Comparison of ENCODE assay signal across 13 cellular contexts in the genomic region with DNA sequence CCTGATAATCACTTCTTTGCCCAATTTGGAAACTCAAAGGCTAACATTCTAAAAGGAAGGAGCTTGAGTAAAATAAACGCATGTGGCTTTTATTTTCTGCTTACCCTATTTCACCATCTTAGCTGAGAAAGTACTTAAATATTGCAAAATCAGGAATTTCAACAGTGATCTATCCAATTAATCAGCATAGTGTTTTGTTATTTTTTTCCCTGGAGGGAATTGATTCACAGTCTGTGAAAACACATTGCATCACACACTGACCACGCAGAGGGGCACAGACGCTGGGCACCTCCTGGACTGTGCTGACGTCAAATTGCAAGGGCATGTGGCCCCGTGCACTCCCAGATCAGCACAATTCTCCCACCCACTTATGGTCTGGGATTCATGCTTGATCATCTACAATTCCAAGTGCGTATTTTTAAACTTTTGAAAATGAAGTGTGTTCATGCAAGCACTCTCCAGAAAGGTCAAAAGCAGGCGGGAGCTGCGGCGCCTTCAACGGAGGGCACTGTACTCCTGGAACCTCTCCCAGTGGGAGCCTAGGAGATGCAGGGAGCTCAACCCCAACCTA.
DNase-seq lines count a peak whose midpoint lies in the region; ATAC-seq and TF ChIP-seq lines count a peak whose summit lies in the region.
"Had no signal": no experiment of that assay in that cellular context is flagged by ENCODE, and none has a peak within 500 bp of the region (broad histone marks: within the 10 kb centered on the region; RNA-seq: fewer than 3 reads in every experiment).

No MANE protein-coding gene starts in this region.

- no peaks in the 10 kb centered on the region for H3K9me3 Mint-ChIP-seq in activated T-cell treated with anti-CD3 and anti-CD28 coated beads, Interleukin-2, amount 50 U/mL, for 24 hours

- POLR2A ChIA-PET in AG04450 (lab: Yijun Ruan, JAX), result interaction anchor here (0.5 to 1.3 kb wide), 4 partner anchors 16 to 511 kb away, joined by 3 to 6 read pairs (median 4); no protein-coding TSS in a partner anchor

- no peak for TF ChIP-seq POLR2A in NB4 (IDR thresholded peaks at IDR 0.05; ENCODE audit: extremely low read depth, insufficient read length)

- CTCF ChIA-PET in AG04450 (lab: Charles Lee), result interaction anchor here (1.5 kb wide), 1 partner anchor 493 kb away, joined by 3 read pairs; no protein-coding TSS in a partner anchor

- no peak for TF ChIP-seq CTCF in AG04450 (IDR thresholded peaks at IDR 0.05; ENCODE audit: low read depth, low read length)
- no peak for TF ChIP-seq CTCF in NB4 (IDR thresholded peaks at IDR 0.05; ENCODE audit: low read depth, low read length)
- no peak for TF ChIP-seq CTCF in epithelial cell of proximal tubule (conservative IDR thresholded peaks at IDR 0.05; ENCODE audit: low read depth, low read length)

- H3K27ac ChIP-seq in AG04450 (ENCODE audit: low read depth, low read length), result peak overlapping the region; percentile 77
- H3K27ac ChIP-seq: C4-2B, Peyer's patch had no signal

- no peaks in the 10 kb centered on the region for H3K36me3 Mint-ChIP-seq in activated T-cell treated with anti-CD3 and anti-CD28 coated beads, Interleukin-2, amount 50 U/mL, for 24 hours (ENCODE audit: low read depth)
- H3K36me3 Mint-ChIP-seq: natural killer cell treated with Interleukin-12 subunit alpha and Interleukin-12 subunit beta and Interleukin-15 and Interleukin-18, amount 100 ng/mL, for 72 hours had no signal

- H3K27me3 ChIP-seq in AG04450 (ENCODE audit: control insufficient read depth, insufficient read depth, low read length), result no peaks in the 10 kb centered on the region
- H3K27me3 ChIP-seq: Peyer's patch had no signal

- H3K4me3 Mint-ChIP-seq in activated T-cell treated with anti-CD3 and anti-CD28 coated beads, Interleukin-2, amount 50 U/mL, for 24 hours, result no peak overlapping the region
- H3K4me3 Mint-ChIP-seq: natural killer cell treated with Interleukin-12 subunit alpha and Interleukin-12 subunit beta and Interleukin-15 and Interleukin-18, amount 100 ng/mL, for 72 hours had no signal

- DNase-seq in AG04450 (ENCODE audit: low read depth, low spot score), result peak; percentile 87
- peak; percentile 43 for DNase-seq in NB4 (ENCODE audit: low read depth)
- peak; percentile 89 for DNase-seq in epithelial cell of proximal tubule (ENCODE audit: low read depth)
- DNase-seq in myocyte (ENCODE audit: low read depth), result peak; percentile 55
- no peak for DNase-seq in activated T-cell treated with anti-CD3 and anti-CD28 coated beads, Interleukin-2, amount 50 U/mL, for 24 hours
- no peak for DNase-seq in HT-29 (ENCODE audit: low spot score)
- DNase-seq: activated CD4-positive, alpha-beta T cell treated with anti-CD3 and anti-CD28 coated beads for 4 hours; NCI-H1436 treated with DMSO at 0.1 percent for 48 hours had no signal

- H3K4me1 Mint-ChIP-seq in activated T-cell treated with anti-CD3 and anti-CD28 coated beads, Interleukin-2, amount 50 U/mL, for 24 hours (ENCODE audit: low read depth), result no peaks in the 10 kb centered on the region

- no peaks in the 10 kb centered on the region for H3K27me3 Mint-ChIP-seq in activated T-cell treated with anti-CD3 and anti-CD28 coated beads, Interleukin-2, amount 50 U/mL, for 24 hours
- H3K27me3 Mint-ChIP-seq: natural killer cell treated with Interleukin-12 subunit alpha and Interleukin-12 subunit beta and Interleukin-15 and Interleukin-18, amount 100 ng/mL, for 72 hours had no signal

- no peak overlapping the region for H3K27ac Mint-ChIP-seq in activated T-cell treated with anti-CD3 and anti-CD28 coated beads, Interleukin-2, amount 50 U/mL, for 24 hours
- H3K27ac Mint-ChIP-seq: natural killer cell treated with Interleukin-12 subunit alpha and Interleukin-12 subunit beta and Interleukin-15 and Interleukin-18, amount 100 ng/mL, for 72 hours had no signal

- H3K9me3 ChIP-seq in AG04450 (ENCODE audit: control insufficient read depth, insufficient read depth, low read length), result no peaks in the 10 kb centered on the region
- H3K9me3 ChIP-seq: Peyer's patch had no signal

- ATAC-seq in HG02588 (IDR thresholded peaks at IDR 0.05; ENCODE audit: unreplicated experiment) (no peak), GM21528 (IDR thresholded peaks at IDR 0.05; ENCODE audit: low FRiP score, unreplicated experiment) (no peak)
- ATAC-seq: natural killer cell treated with Interleukin-12 subunit alpha and Interleukin-12 subunit beta and Interleukin-15 and Interleukin-18, amount 100 ng/mL, for 72 hours had no signal

- H3K4me3 ChIP-seq in AG04450 (ENCODE audit: low read depth, low read length) (no peak overlapping the region), NB4 (ENCODE audit: low read depth, low read length) (no peak overlapping the region), epithelial cell of proximal tubule (ENCODE audit: low read depth, low read length) (no peak overlapping the region)
- H3K4me3 ChIP-seq: Peyer's patch had no signal

Comparison
In these comparisons a context has a peak if more than half of its experiments do, and no peak if none do; other contexts are left out.
1. DNase-seq: peak in AG04450 (single experiment), NB4 (single experiment), epithelial cell of proximal tubule (single experiment) and myocyte (single experiment); none in activated T-cell treated with anti-CD3 and anti-CD28 coated beads, Interleukin-2, amount 50 U/mL, for 24 hours (single experiment) and HT-29 (single experiment).